21 cellular contexts compared by ENCODE assay signal in genomic region chr7:155483245-155483644, GRCh38. TPM values are rescaled to one million over a fixed set of nuclear protein-coding genes. Genes with fewer than 3 reads are reported as not detected.
A peak's percentile ranks its signal among the peaks of the same experiment; 100 is the strongest.
DNase-seq lines count a peak whose midpoint lies in the region; TF ChIP-seq lines count a peak whose summit lies in the region.
"Had no signal": no experiment of that assay in that cellular context is flagged by ENCODE, and none has a peak within 500 bp of the region (broad histone marks: within the 10 kb centered on the region; RNA-seq: fewer than 3 reads in every experiment).

No MANE protein-coding gene starts in this region.

- peaks cover 0 to 30% (median 19%) of the 10 kb centered on the region in 11 experiments; a peak in 12 of 22 replicates for H3K27me3 ChIP-seq in BLaER1 treated with 17β-estradiol and CSF1 and Interleukin-3, amounts not matched to agents 10 nM and 100 nM
- H3K27me3 ChIP-seq: right atrium auricular region had no signal

- H3K4me1 ChIP-seq in BLaER1 treated with 17β-estradiol and CSF1 and Interleukin-3, amounts not matched to agents 10 nM and 100 nM: peaks cover 0 to 20% (median 9%) of the 10 kb centered on the region in 10 experiments; a peak in 14 of 20 replicates
- H3K4me1 ChIP-seq: adrenal gland, right atrium auricular region had no signal

- DNase-seq in T-helper 1 cell: no peak
- DNase-seq in NB4 (ENCODE audit: low read depth): peak; percentile 77
- DNase-seq in fibroblast of mammary gland (ENCODE audit: low read depth): peak; percentile 22
- DNase-seq in dedifferentiated amniotic fluid mesenchymal stem cell (ENCODE audit: extremely low spot score): no peak
- DNase-seq in G401 (ENCODE audit: low spot score): no peak
- no peak for DNase-seq in NCI-H345 (lab: John Stamatoyannopoulos, UW)
- DNase-seq: 8988T; activated T-cell treated with anti-CD3 and anti-CD28 coated beads for 4 hours; C1 segment of cervical spinal cord; effector CD4-positive, alpha-beta T cell; NCI-H187 had no signal

- no peaks in the 10 kb centered on the region; a peak in 1 of 22 replicates for H4K20me1 ChIP-seq in BLaER1 treated with 17β-estradiol and CSF1 and Interleukin-3, amounts not matched to agents 10 nM and 100 nM

- H3K27ac Mint-ChIP-seq in T-helper 1 cell treated with Interleukin-12 subunit alpha and Interleukin-12 subunit beta and Interleukin-4 antibody, amounts not matched to agents 30 μg/mL and 1 μg/mL, for 36 hours: peak overlapping the region; percentile 55
- H3K27ac Mint-ChIP-seq: mesothelial cell of epicardium had no signal

- H3K9me3 ChIP-seq in BLaER1 treated with 17β-estradiol and CSF1 and Interleukin-3, amounts not matched to agents 10 nM and 100 nM (replicated peaks in 1 of 11): no peaks in the 10 kb centered on the region
- H3K9me3 ChIP-seq: adrenal gland, heart left ventricle, right atrium auricular region had no signal

- peaks cover 10% of the 10 kb centered on the region for H3K9me3 Mint-ChIP-seq in T-helper 1 cell treated with Interleukin-12 subunit alpha and Interleukin-12 subunit beta and Interleukin-4 antibody, amounts not matched to agents 30 μg/mL and 1 μg/mL, for 36 hours
- H3K9me3 Mint-ChIP-seq: mesothelial cell of epicardium had no signal

- TF ChIP-seq CTCF in NB4 (IDR thresholded peaks at IDR 0.05; ENCODE audit: low read depth, low read length) (no peak), fibroblast of mammary gland (conservative IDR thresholded peaks at IDR 0.05; ENCODE audit: control insufficient read depth, insufficient read depth, low read depth, low read length) (no peak)

- H3K27me3 Mint-ChIP-seq in T-helper 1 cell treated with Interleukin-12 subunit alpha and Interleukin-12 subunit beta and Interleukin-4 antibody, amounts not matched to agents 30 μg/mL and 1 μg/mL, for 36 hours (ENCODE audit: low read depth): peaks cover 32% of the 10 kb centered on the region

- no peak overlapping the region for H3K27ac ChIP-seq in BLaER1 treated with 17β-estradiol and CSF1 and Interleukin-3, amounts not matched to agents 10 nM and 100 nM
- H3K27ac ChIP-seq: adrenal gland, cardiac muscle cell, heart left ventricle, right atrium auricular region, RWPE1 had no signal

- no peaks in the 10 kb centered on the region for H3K4me1 Mint-ChIP-seq in T-helper 1 cell treated with Interleukin-12 subunit alpha and Interleukin-12 subunit beta and Interleukin-4 antibody, amounts not matched to agents 30 μg/mL and 1 μg/mL, for 36 hours (ENCODE audit: low read depth)

- H3K4me3 Mint-ChIP-seq in T-helper 1 cell treated with Interleukin-12 subunit alpha and Interleukin-12 subunit beta and Interleukin-4 antibody, amounts not matched to agents 30 μg/mL and 1 μg/mL, for 36 hours: peak overlapping the region; percentile 49
- H3K4me3 Mint-ChIP-seq: mesothelial cell of epicardium had no signal

- no peak overlapping the region for H3K4me3 ChIP-seq in BLaER1 treated with 17β-estradiol and CSF1 and Interleukin-3, amounts not matched to agents 10 nM and 100 nM
- H3K4me3 ChIP-seq in NB4 (ENCODE audit: low read depth, low read length) (no peak overlapping the region), fibroblast of mammary gland (ENCODE audit: control insufficient read depth, low read depth, low read length) (no peak overlapping the region)
- H3K4me3 ChIP-seq: adrenal gland, cardiac muscle cell, heart left ventricle, right atrium auricular region had no signal

- H3K4me2 ChIP-seq in BLaER1 treated with 17β-estradiol and CSF1 and Interleukin-3, amounts not matched to agents 10 nM and 100 nM: peak overlapping the region in 7 of 11 experiments; percentile 18 to 70 (median 29); a peak in 12 of 22 replicates

- no peaks in the 10 kb centered on the region for H3K36me3 ChIP-seq in BLaER1 treated with 17β-estradiol and CSF1 and Interleukin-3, amounts not matched to agents 10 nM and 100 nM
- H3K36me3 ChIP-seq: adrenal gland, cardiac muscle cell, heart left ventricle, right atrium auricular region had no signal

- no peak for TF ChIP-seq POLR2A in NB4 (IDR thresholded peaks at IDR 0.05; ENCODE audit: extremely low read depth, insufficient read length)

- in situ Hi-C loops in G401 (cut with HindIII; ENCODE audit: low sequenced_read_pairs): no loop called here

- H3K36me3 Mint-ChIP-seq in T-helper 1 cell treated with Interleukin-12 subunit alpha and Interleukin-12 subunit beta and Interleukin-4 antibody, amounts not matched to agents 30 μg/mL and 1 μg/mL, for 36 hours (ENCODE audit: low read depth): no peaks in the 10 kb centered on the region
- H3K36me3 Mint-ChIP-seq: mesothelial cell of epicardium had no signal

- no peak overlapping the region for H3K9ac ChIP-seq in BLaER1 treated with 17β-estradiol and CSF1 and Interleukin-3, amounts not matched to agents 10 nM and 100 nM

RNA-seq across cellular contexts. Expression of gene EN2, which starts 25.3 kb away (rescaled TPM):
- not detected in 2 replicates for total RNA-seq in G401 (2014; rRNA removed; shearing (Covaris generic))
- total RNA-seq: cardiac muscle cell, HT1080, mesothelial cell of epicardium, right atrium auricular region, urinary bladder had no signal

Comparison
In these comparisons a context has a peak if more than half of its experiments do, and no peak if none do; other contexts are left out.
1. DNase-seq: peak in NB4 (single experiment) and fibroblast of mammary gland (single experiment); none in T-helper 1 cell (0 of 5), dedifferentiated amniotic fluid mesenchymal stem cell (single experiment), G401 (single experiment) and NCI-H345 (single experiment).